ENCODE assay signal across 17 cellular contexts in genomic region chr5:150731669-150732068, GRCh38.
"Had no signal": no experiment of that assay in that cellular context is flagged by ENCODE, and none has a peak within 500 bp of the region (broad histone marks: within the 10 kb centered on the region; RNA-seq: fewer than 3 reads in every experiment).

No MANE protein-coding gene starts in this region.

- DNase-seq: activated CD4-positive, alpha-beta T cell treated with anti-CD3 and anti-CD28 coated beads, Interleukin-2, amount 10 ng/mL, durations not matched to agents 7 days and 5 days; activated CD8-positive, alpha-beta memory T cell treated with anti-CD3 and anti-CD28 coated beads, Interleukin-2, amount 50 U/mL, for 4 hours; activated gamma-delta T cell treated with Interleukin-2 at 50 U/mL for 16 hours; activated T-cell treated with anti-CD3 and anti-CD28 coated beads, Interleukin-2, amount 50 U/mL, for 48 hours; dermis blood vessel endothelial cell; effector memory CD8-positive, alpha-beta T cell; esophagus squamous epithelium; mesendoderm; naive thymus-derived CD8-positive, alpha-beta T cell; psoas muscle; sigmoid colon; spleen; stimulated activated CD4-positive, alpha-beta T cell treated with anti-CD3 and anti-CD28 coated beads, Interleukin-4, amount 100 ng/mL, for 4 hours had no signal

- H3K27me3 ChIP-seq: adrenal gland, esophagus squamous epithelium, sigmoid colon, spleen had no signal

- H3K27ac ChIP-seq: psoas muscle had no signal

- H3K4me1 ChIP-seq: adrenal gland, esophagus squamous epithelium had no signal

- ATAC-seq: activated CD4-positive, CD25-positive, alpha-beta regulatory T cell treated with anti-CD3 and anti-CD28 coated beads, Interleukin-2, amount 50 U/mL, for 24 hours; activated naive CD4-positive, alpha-beta T cell treated with anti-CD3 and anti-CD28 coated beads, Interleukin-2, amount 50 U/mL, for 72 hours; effector memory CD8-positive, alpha-beta T cell; naive thymus-derived CD8-positive, alpha-beta T cell; psoas muscle; stimulated activated memory B cell treated with anti-CD40 and anti-IgM and Interleukin-4, amounts not matched to agents 10 μg/mL and 1 μg/mL and 100 μg/mL, for 72 hours had no signal

- H3K9me3 ChIP-seq: adrenal gland, psoas muscle, sigmoid colon had no signal

- H3K4me3 ChIP-seq: adrenal gland, esophagus squamous epithelium, psoas muscle, sigmoid colon, spleen had no signal
